ENCODE assay signal across 8 cellular contexts in genomic region chr12:121802843-121803698, GRCh38. TPM values are rescaled to one million over a fixed set of nuclear protein-coding genes. Genes with fewer than 3 reads are reported as not detected.
DNase-seq lines count a peak whose midpoint lies in the region; ATAC-seq, FAIRE-seq and TF ChIP-seq lines count a peak whose summit lies in the region.

No MANE protein-coding gene starts in this region.

- H3K4me2 ChIP-seq in OCI-LY1 (ENCODE audit: low read length): peak overlapping the region; percentile 85

- H3K4me3 Mint-ChIP-seq in CD8-positive, alpha-beta memory T cell: peak overlapping the region; percentile 91 to 99 (median 95)

- H3K9me3 Mint-ChIP-seq in CD8-positive, alpha-beta memory T cell: no peaks in the 10 kb centered on the region

- CTCF ChIA-PET in CD8-positive, alpha-beta memory T cell (lab: Charles Lee): interaction anchor here (1.0 to 44.0 kb wide), 5 partner anchors 3 to 90 kb away, joined by 3 to 1908 read pairs (median 9); partner anchors contain the start of genes PSMD9, RHOF and SETD1B

- H3K9me2 ChIP-seq in OCI-LY1 (ENCODE audit: low read depth, low read length): no peaks in the 10 kb centered on the region

- FAIRE-seq in endometrium (lab: Jason Lieb, UNC): peak; percentile 92

- H3K9me3 ChIP-seq in CD8-positive, alpha-beta memory T cell (ENCODE audit: low read length): no peaks in the 10 kb centered on the region
- H3K9me3 ChIP-seq in OCI-LY1 (ENCODE audit: low read length): no peaks in the 10 kb centered on the region

- H3K4me3 ChIP-seq in CD8-positive, alpha-beta memory T cell (ENCODE audit: low read length): peak overlapping the region; percentile 83
- H3K4me3 ChIP-seq in OCI-LY1 (ENCODE audit: low read depth, low read length, poor library complexity, severe bottlenecking): peak overlapping the region; percentile 79

- H3K27ac ChIP-seq in CD8-positive, alpha-beta memory T cell (ENCODE audit: low read depth, low read length): peak overlapping the region; percentile 94
- H3K27ac ChIP-seq in OCI-LY1 (ENCODE audit: low read depth, low read length, poor library complexity, severe bottlenecking): peak overlapping the region; percentile 95

- H3F3A ChIP-seq in OCI-LY1 (ENCODE audit: insufficient read depth, low read length): no peaks in the 10 kb centered on the region

- H3K27me3 Mint-ChIP-seq in CD8-positive, alpha-beta memory T cell: peaks cover 0 to 1% of the 10 kb centered on the region in 2 donors

- no peaks in the 10 kb centered on the region for H4K20me1 ChIP-seq in OCI-LY1 (ENCODE audit: insufficient read depth, low read length)

- POLR2A ChIA-PET in CD8-positive, alpha-beta memory T cell (lab: Charles Lee): interaction anchor here (0.5 to 12.2 kb wide), 20 partner anchors 8 to 1557 kb away, joined by 3 to 277 read pairs (median 4); partner anchors contain the start of genes DIABLO, ORAI1, PSMD9 and RHOF

- peaks cover 31 to 42% (median 38%) of the 10 kb centered on the region in 3 donors for H3K4me1 Mint-ChIP-seq in CD8-positive, alpha-beta memory T cell

- H3K36me3 Mint-ChIP-seq in CD8-positive, alpha-beta memory T cell: peaks cover 0 to 66% (median 8%) of the 10 kb centered on the region in 3 donors

- H3K9ac ChIP-seq in OCI-LY1 (ENCODE audit: low read length): peak overlapping the region; percentile 86

- peak overlapping the region; percentile 95 to 99 (median 97) for H3K27ac Mint-ChIP-seq in CD8-positive, alpha-beta memory T cell

- H3K79me2 ChIP-seq in OCI-LY1 (ENCODE audit: insufficient read depth, low read length): peaks cover 8% of the 10 kb centered on the region; the same call in 1 of the 2 replicates

- H3K36me3 ChIP-seq in CD8-positive, alpha-beta memory T cell (ENCODE audit: insufficient read depth, low read length): peaks cover 18% of the 10 kb centered on the region
- peaks cover 10% of the 10 kb centered on the region; the same call in 1 of the 2 replicates for H3K36me3 ChIP-seq in OCI-LY1 (ENCODE audit: insufficient read depth, low read length)

- H3K27me3 ChIP-seq in CD8-positive, alpha-beta memory T cell (ENCODE audit: insufficient read depth, low read length, poor library complexity, severe bottlenecking): no peaks in the 10 kb centered on the region
- H3K27me3 ChIP-seq in OCI-LY1 (ENCODE audit: insufficient read depth, low read length): no peaks in the 10 kb centered on the region

- no peak overlapping the region for H2AFZ ChIP-seq in OCI-LY1 (ENCODE audit: low read length)

- TF ChIP-seq CTCF in OCI-LY1 (IDR thresholded peaks at IDR 0.05; ENCODE audit: low read length): no peak

- DNase-seq in CD8-positive, alpha-beta memory T cell: peak; percentile 83 to 96 (median 91)
- DNase-seq in HuH-7.5 (ENCODE audit: low spot score) (peak; percentile 94), mesenteric fat pad (ENCODE audit: low spot score) (peak; percentile 95)
- DNase-seq in activated CD8-positive, alpha-beta memory T cell treated with anti-CD3 and anti-CD28 coated beads, Interleukin-2, amount 50 U/mL, for 48 hours: peak; percentile 92
- peak; percentile 71 for DNase-seq in stimulated activated CD8-positive, alpha-beta memory T cell treated with anti-CD3 and anti-CD28 coated beads, Interleukin-12 subunit alpha, Interleukin-12 subunit beta, amount 100 ng/mL, for 4 hours (ENCODE audit: low read depth)

- ATAC-seq in GM21367 (IDR thresholded peaks at IDR 0.05; ENCODE audit: unreplicated experiment): peak; percentile 33

- H3K4me1 ChIP-seq in CD8-positive, alpha-beta memory T cell (ENCODE audit: insufficient read depth, low read length): peaks cover 28% of the 10 kb centered on the region
- peaks cover 58% of the 10 kb centered on the region for H3K4me1 ChIP-seq in OCI-LY1 (ENCODE audit: insufficient read depth, low read length, severe bottlenecking)

RNA-seq across cellular contexts. Expression of gene SETD1B, which starts 0.7 kb away (rescaled TPM):
- 10 to 100 TPM; 31.3 to 31.9 TPM for total RNA-seq in CD8-positive, alpha-beta memory T cell
- polyA plus RNA-seq in CD8-positive, alpha-beta memory T cell: 2.4 TPM
- 20.7 TPM for total RNA-seq in mesenteric fat pad

RNA-seq across cellular contexts. Expression of gene RHOF, which starts 9.6 kb away (rescaled TPM):
- total RNA-seq in CD8-positive, alpha-beta memory T cell: 100 to 1,000 TPM; 145 to 152 TPM
- polyA plus RNA-seq in CD8-positive, alpha-beta memory T cell: 139 TPM
- 6.1 TPM for total RNA-seq in mesenteric fat pad

RNA-seq across cellular contexts. Expression of gene HPD, which starts 55.6 kb away (rescaled TPM):
- total RNA-seq in CD8-positive, alpha-beta memory T cell: not detected
- not detected for polyA plus RNA-seq in CD8-positive, alpha-beta memory T cell
- total RNA-seq in mesenteric fat pad: 2.2 TPM

Comparison
In these comparisons a context has a peak if more than half of its experiments do, and no peak if none do; other contexts are left out.
1. Peak in every context shown above with its lines: DNase-seq, ATAC-seq, H3K4me3 ChIP-seq and H3K27ac ChIP-seq.
2. RNA of gene RHOF, which starts 9.6 kb away (total RNA-seq): 145 to 152 TPM in CD8-positive, alpha-beta memory T cell; 6.1 TPM in mesenteric fat pad (single experiment); every median in the first group is over 10 times any median in the second.